In genomic region chr7:33845991-33846509, GRCh38 we compare ENCODE assay signal across 16 cellular contexts. TPM values are rescaled to one million over a fixed set of nuclear protein-coding genes. Genes with fewer than 3 reads are reported as not detected.
A peak's percentile ranks its signal among the peaks of the same experiment; 100 is the strongest.
DNase-seq lines count a peak whose midpoint lies in the region; ATAC-seq, FAIRE-seq and TF ChIP-seq lines count a peak whose summit lies in the region.
"Had no signal": no experiment of that assay in that cellular context is flagged by ENCODE, and none has a peak within 500 bp of the region (broad histone marks: within the 10 kb centered on the region; RNA-seq: fewer than 3 reads in every experiment).

No MANE protein-coding gene starts in this region.

- FAIRE-seq in bronchial epithelial cell (lab: Jason Lieb, UNC): peak; percentile 80
- FAIRE-seq: D721Med, small intestine had no signal

- TF ChIP-seq CTCF in bronchial epithelial cell (IDR thresholded peaks at IDR 0.05; ENCODE audit: insufficient read depth, low read length, severe bottlenecking) (no peak), lung (IDR thresholded peaks at IDR 0.05; ENCODE audit: control extremely low read depth, extremely low read depth) (no peak), tibial artery (IDR thresholded peaks at IDR 0.05) (no peak), esophagus squamous epithelium (IDR thresholded peaks at IDR 0.05) (no peak)

- DNase-seq in MG63: peak; percentile 90
- DNase-seq in bronchial epithelial cell (ENCODE audit: low read depth): no peak
- no peak for DNase-seq in lung (ENCODE audit: low spot score)
- DNase-seq in tibial artery: peak in 1 of 2 donors; percentile 23
- DNase-seq in SK-N-DZ (ENCODE audit: low spot score): no peak
- no peak for DNase-seq in esophagus squamous epithelium (lab: John Stamatoyannopoulos, UW)
- DNase-seq: activated CD8-positive, alpha-beta T cell treated with anti-CD3 and anti-CD28 coated beads, Interleukin-2, amount 10 ng/mL, durations not matched to agents 7 days and 5 days; effector CD4-positive, alpha-beta T cell; nucleus accumbens; small intestine; stimulated activated CD4-positive, alpha-beta T cell treated with anti-CD3 and anti-CD28 coated beads, Interleukin-4, amount 100 ng/mL, for 4 hours; stimulated activated CD8-positive, alpha-beta memory T cell treated with anti-CD3 and anti-CD28 coated beads, Interleukin-4, amount 100 ng/mL, for 48 hours had no signal

- H3K27me3 ChIP-seq in MG63 (no peaks in the 10 kb centered on the region), bronchial epithelial cell (ENCODE audit: control insufficient read depth, insufficient read depth, low read length) (no peaks in the 10 kb centered on the region), lung (ENCODE audit: control insufficient read depth, insufficient read depth) (no peaks in the 10 kb centered on the region), tibial artery (no peaks in the 10 kb centered on the region), esophagus squamous epithelium (no peaks in the 10 kb centered on the region)

- WGBS in lung, 2 donors: 86 to 88% methylated on average over 11 of the region's 11 CpGs
- 66 to 71% methylated on average over 9 to 11 of the region's 11 CpGs for WGBS in esophagus squamous epithelium, 2 donors

- intact Hi-C loops in tibial artery (cut with DNase I; ENCODE audit: low total_unique reads) (no loop called here), esophagus squamous epithelium (cut with DNase I) (no loop called here)

- no peak for TF ChIP-seq POLR2A in esophagus squamous epithelium (IDR thresholded peaks at IDR 0.05)

- H3K4me1 ChIP-seq in lung (ENCODE audit: control insufficient read depth in 2 of 2, insufficient read depth in 2 of 2, low read length in 2 of 2) (no peaks in the 10 kb centered on the region), tibial artery (peaks cover 0 to 9% (median 0%) of the 10 kb centered on the region in 4 donors), esophagus squamous epithelium (peaks cover 0 to 4% (median 0%) of the 10 kb centered on the region in 3 donors)
- H3K4me1 ChIP-seq: HAP-1 had no signal

- no peaks in the 10 kb centered on the region for H3K36me3 ChIP-seq in MG63
- H3K36me3 ChIP-seq in bronchial epithelial cell (ENCODE audit: control insufficient read depth, insufficient read depth, low read length): no peaks in the 10 kb centered on the region
- no peaks in the 10 kb centered on the region for H3K36me3 ChIP-seq in lung (ENCODE audit: control insufficient read depth in 2 of 2, insufficient read depth in 2 of 2, low read length in 2 of 2)
- H3K36me3 ChIP-seq in tibial artery: no peaks in the 10 kb centered on the region
- H3K36me3 ChIP-seq in esophagus squamous epithelium: no peaks in the 10 kb centered on the region
- H3K36me3 ChIP-seq: HAP-1 had no signal

- no peaks in the 10 kb centered on the region for H3K9me3 ChIP-seq in MG63
- H3K9me3 ChIP-seq in lung (ENCODE audit: control insufficient read depth in 2 of 2, insufficient read depth in 1 of 2, low read length in 1 of 2): peaks cover 0 to 2% of the 10 kb centered on the region in 2 donors
- H3K9me3 ChIP-seq in tibial artery: no peaks in the 10 kb centered on the region
- H3K9me3 ChIP-seq in esophagus squamous epithelium: no peaks in the 10 kb centered on the region
- H3K9me3 ChIP-seq: HAP-1 had no signal

- no peak overlapping the region for H3K4me3 ChIP-seq in MG63
- no peak overlapping the region for H3K4me3 ChIP-seq in bronchial epithelial cell (ENCODE audit: low read depth, low read length)
- H3K4me3 ChIP-seq in lung: no peak overlapping the region
- no peak overlapping the region for H3K4me3 ChIP-seq in tibial artery
- no peak overlapping the region for H3K4me3 ChIP-seq in esophagus squamous epithelium
- H3K4me3 ChIP-seq: HAP-1 had no signal

- no peak overlapping the region for H3K27ac ChIP-seq in lung (ENCODE audit: low read depth in 1 of 2, low read length in 1 of 2)
- H3K27ac ChIP-seq in tibial artery: peak overlapping the region; percentile 29 to 34
- H3K27ac ChIP-seq in esophagus squamous epithelium: no peak overlapping the region

- ATAC-seq in lung (ENCODE audit: insufficient read depth, low FRiP score) (peak; percentile 38), GM18870 (IDR thresholded peaks at IDR 0.05; ENCODE audit: unreplicated experiment) (no peak)
- ATAC-seq: activated CD8-positive, alpha-beta T cell treated with anti-CD3 and anti-CD28 coated beads, Interleukin-2, amount 10 ng/mL, durations not matched to agents 7 days and 5 days had no signal

RNA-seq across cellular contexts. Expression of gene BMPER, which starts 59.3 kb away (rescaled TPM):
- total RNA-seq in MG63 (2014; rRNA removed; shearing (Covaris generic); ENCODE audit: low replicate concordance): 79.2 and 110 TPM in 2 replicates
- total RNA-seq in bronchial epithelial cell (0.13 and 0.26 TPM in 2 replicates), lung (10 to 100 TPM; 13.8 to 51.0 TPM), esophagus squamous epithelium (under 1 TPM; 0.11 to 0.76 (median 0.34) TPM)
- polyA plus RNA-seq in lung: 1 to 10 TPM; 3.7 to 4.2 TPM
- not detected in 2 replicates for polyA plus RNA-seq in SK-N-DZ (2014; cell fraction: cytosol; rRNA removed)
- 0.05 TPM in 1 of 2 replicates, not detected in the other for polyA plus RNA-seq in SK-N-DZ (2014; cell fraction: nucleus; rRNA removed)
- total RNA-seq: activated CD8-positive, alpha-beta T cell treated with anti-CD3 and anti-CD28 coated beads, Interleukin-2, amount 10 ng/mL, durations not matched to agents 7 days and 5 days; activated T-helper 1 cell treated with anti-CD3 and anti-CD28 coated beads, Interleukin-12 subunit alpha, Interleukin-12 subunit beta, Interleukin-2, Interleukin-4 antibody, amounts not matched to agents 30 ng/mL and 10 ng/mL and 1 ng/mL, durations not matched to agents 14 hours and 24 hours and 36 hours had no signal

Comparison
In these comparisons a context has a peak if more than half of its experiments do, and no peak if none do; other contexts are left out.
1. H3K27ac ChIP-seq: peak in tibial artery (2 of 2); none in lung (0 of 2) and esophagus squamous epithelium (0 of 4).
2. RNA of gene BMPER, which starts 59.3 kb away (total RNA-seq): 79.2 to 110 TPM in MG63 and 13.8 to 51.0 TPM in lung; 0.11 to 0.76 TPM in esophagus squamous epithelium and 0.13 to 0.26 TPM in bronchial epithelial cell; every median in the first group is over 4 times any median in the second.